8 cellular contexts compared by ENCODE assay signal in the genomic region with DNA sequence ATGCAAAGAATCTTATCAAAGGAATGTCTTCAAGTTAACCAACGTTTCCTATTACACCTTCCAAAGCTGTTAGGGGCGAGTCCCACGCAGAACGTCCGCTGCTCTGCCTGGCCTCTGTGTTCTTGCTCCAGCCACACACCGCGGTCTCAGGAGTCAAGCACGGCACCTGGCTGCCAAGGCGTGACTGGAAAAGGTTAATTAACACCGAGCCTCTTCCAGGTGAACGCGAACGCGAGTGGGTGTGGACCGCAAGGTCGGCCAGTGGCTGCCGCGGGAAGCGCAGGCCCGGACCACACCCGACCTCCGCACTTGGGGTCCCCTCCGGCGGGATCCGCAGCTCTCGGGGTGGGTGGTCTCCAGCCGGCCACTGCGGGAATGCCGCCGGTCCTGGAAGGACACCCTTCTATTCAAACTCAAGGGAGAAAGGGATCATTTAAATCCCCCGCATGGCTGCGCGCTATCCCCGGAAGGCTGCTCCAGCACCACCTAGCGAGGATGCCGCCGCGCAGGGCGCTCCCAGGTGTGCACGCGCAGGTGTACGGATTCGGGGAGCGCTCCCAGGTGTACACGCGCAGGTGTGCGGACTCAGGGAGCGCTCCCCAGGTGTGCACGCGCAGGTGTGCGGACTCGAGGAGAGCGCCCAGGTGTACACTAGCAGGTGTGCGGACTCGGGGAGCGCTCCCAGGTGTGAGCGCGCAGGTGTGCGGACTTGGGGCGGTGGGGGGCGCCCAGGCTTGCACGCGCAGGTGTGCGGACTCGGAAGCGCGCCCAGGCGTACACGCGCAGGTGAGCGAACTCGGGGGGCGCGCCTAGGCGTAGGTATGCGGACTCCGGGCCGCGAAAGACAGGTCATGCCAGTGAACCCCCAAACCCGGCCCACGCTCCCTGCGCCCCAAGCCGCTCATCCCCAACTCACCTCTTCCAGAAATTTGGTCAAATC. TPM values are rescaled to one million over a fixed set of nuclear protein-coding genes. Genes with fewer than 3 reads are reported as not detected.
DNase-seq lines count a peak whose midpoint lies in the region; ATAC-seq lines count a peak whose summit lies in the region.

No MANE protein-coding gene starts in this region.

- no peaks in the 10 kb centered on the region for H3K36me3 Mint-ChIP-seq in activated T-cell treated with anti-CD3 and anti-CD28 coated beads, Interleukin-2, amount 50 U/mL, for 4 hours (ENCODE audit: insufficient read depth)

- H3K4me3 ChIP-seq in HUES64 (ENCODE audit: low read length) (peak overlapping the region; percentile 88), rectal smooth muscle tissue (ENCODE audit: low read length) (peak overlapping the region; percentile 87)

- no peak overlapping the region for H3K27ac ChIP-seq in HUES64 (ENCODE audit: low read depth, low read length)
- H3K27ac ChIP-seq in rectal smooth muscle tissue (ENCODE audit: low read depth, low read length) = peak overlapping the region; percentile 79

- no peaks in the 10 kb centered on the region for H3K36me3 ChIP-seq in HUES64 (ENCODE audit: insufficient read depth, low read length)
- no peaks in the 10 kb centered on the region for H3K36me3 ChIP-seq in rectal smooth muscle tissue (ENCODE audit: control insufficient read depth, insufficient read depth, low read length)

- WGBS in HUES64 = 10% methylated on average over 83 of the region's 83 CpGs

- no peaks in the 10 kb centered on the region for H3K9me3 Mint-ChIP-seq in activated T-cell treated with anti-CD3 and anti-CD28 coated beads, Interleukin-2, amount 50 U/mL, for 4 hours

- no peaks in the 10 kb centered on the region for H3K9me3 ChIP-seq in HUES64 (ENCODE audit: insufficient read depth, low read depth, low read length)

- no peak for ATAC-seq in activated T-cell treated with anti-CD3 and anti-CD28 coated beads, Interleukin-2, amount 50 U/mL, for 4 hours
- ATAC-seq in Right ventricle myocardium superior (ENCODE audit: poor library complexity) (peak; percentile 61), GM18907 (IDR thresholded peaks at IDR 0.05; ENCODE audit: unreplicated experiment) (no peak)

- no peaks in the 10 kb centered on the region for H3K27me3 Mint-ChIP-seq in activated T-cell treated with anti-CD3 and anti-CD28 coated beads, Interleukin-2, amount 50 U/mL, for 4 hours (ENCODE audit: low read depth)

- peaks cover 24% of the 10 kb centered on the region for H3K4me1 ChIP-seq in HUES64 (ENCODE audit: insufficient read depth, low read length)
- no peaks in the 10 kb centered on the region for H3K4me1 ChIP-seq in rectal smooth muscle tissue (ENCODE audit: control insufficient read depth, insufficient read depth, low read length)

- peak overlapping the region; percentile 95 for H3K4me3 Mint-ChIP-seq in activated T-cell treated with anti-CD3 and anti-CD28 coated beads, Interleukin-2, amount 50 U/mL, for 4 hours

- peaks cover 6% of the 10 kb centered on the region; the same call in 1 of the 2 replicates for H3K27me3 ChIP-seq in HUES64 (ENCODE audit: insufficient read depth, low read length)
- H3K27me3 ChIP-seq in rectal smooth muscle tissue (ENCODE audit: control insufficient read depth, insufficient read depth, low read length) = no peaks in the 10 kb centered on the region

- DNase-seq in DMS79 (lab: John Stamatoyannopoulos, UW) = peak; percentile 56
- peak; percentile 12 for DNase-seq in activated T-cell treated with anti-CD3 and anti-CD28 coated beads, Interleukin-2, amount 50 U/mL, for 4 hours
- no peak for DNase-seq in Right ventricle myocardium superior
- no peak for DNase-seq in EL
- DNase-seq in NCI-H524 treated with DMSO at 0.1 percent for 48 hours (lab: John Stamatoyannopoulos, UW) = no peak

- intact Hi-C loops in Right ventricle myocardium superior (cut with DNase I) = no loop called here

- H3K4me1 Mint-ChIP-seq in activated T-cell treated with anti-CD3 and anti-CD28 coated beads, Interleukin-2, amount 50 U/mL, for 4 hours (ENCODE audit: low read depth) = peaks cover 18% of the 10 kb centered on the region

- H3K9ac ChIP-seq in HUES64 (ENCODE audit: low read depth, low read length) = peak overlapping the region; percentile 63
- H3K9ac ChIP-seq in rectal smooth muscle tissue (ENCODE audit: low read length) = peak overlapping the region; percentile 35

RNA-seq across cellular contexts. Expression of gene CYB5A, which starts 0.7 kb away (rescaled TPM):
- 79.3 TPM for polyA plus RNA-seq in HUES64 (2013, experiment 1 of 2)
- 90.3 TPM for polyA plus RNA-seq in HUES64 (2013, experiment 2 of 2)
- 10 to 100 TPM; 40.6 to 46.5 (median 45.9) TPM for total RNA-seq in activated T-cell treated with anti-CD3 and anti-CD28 coated beads, Interleukin-2, amount 50 U/mL, for 4 hours
- total RNA-seq in Right ventricle myocardium superior = 101 TPM

RNA-seq across cellular contexts. Expression of gene C18orf63, which starts 24.5 kb away (rescaled TPM):
- polyA plus RNA-seq in HUES64 (2013, experiment 1 of 2) = not detected
- polyA plus RNA-seq in HUES64 (2013, experiment 2 of 2) = not detected
- total RNA-seq in activated T-cell treated with anti-CD3 and anti-CD28 coated beads, Interleukin-2, amount 50 U/mL, for 4 hours = not detected
- not detected for total RNA-seq in Right ventricle myocardium superior

Comparison
In these comparisons a context has a peak if more than half of its experiments do, and no peak if none do; other contexts are left out.
1. DNase-seq: peak in DMS79 (single experiment) and activated T-cell treated with anti-CD3 and anti-CD28 coated beads, Interleukin-2, amount 50 U/mL, for 4 hours (single experiment); none in Right ventricle myocardium superior (single experiment), EL (single experiment) and NCI-H524 treated with DMSO at 0.1 percent for 48 hours (single experiment).